16 cellular contexts compared by ENCODE assay signal in the genomic region with DNA sequence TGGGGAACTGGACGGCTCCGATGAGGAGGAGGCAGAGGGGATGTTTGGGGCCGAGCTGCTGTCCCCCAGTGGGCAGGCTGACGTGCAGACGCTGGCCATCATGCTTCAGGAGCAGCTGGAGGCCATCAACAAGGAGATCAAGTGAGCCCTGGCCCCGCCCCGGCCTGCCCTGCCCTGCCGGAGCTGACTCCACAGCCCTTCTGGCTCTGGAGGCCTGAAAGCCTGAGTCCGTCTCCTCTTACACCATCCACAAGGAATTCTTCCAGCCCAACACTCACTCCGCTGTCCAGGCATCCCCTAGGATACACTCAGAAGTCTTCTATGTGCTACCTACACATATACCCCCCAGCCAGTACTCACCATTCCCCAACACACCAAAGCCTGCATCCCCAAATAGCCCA. TPM values are rescaled to one million over a fixed set of nuclear protein-coding genes. Genes with fewer than 3 reads are reported as not detected.
A peak's percentile ranks its signal among the peaks of the same experiment; 100 is the strongest.
DNase-seq lines count a peak whose midpoint lies in the region; ATAC-seq and TF ChIP-seq lines count a peak whose summit lies in the region.
"Had no signal": no experiment of that assay in that cellular context is flagged by ENCODE, and none has a peak within 500 bp of the region (broad histone marks: within the 10 kb centered on the region; RNA-seq: fewer than 3 reads in every experiment).

No MANE protein-coding gene starts in this region.

- peak overlapping the region; percentile 30 to 61 for H3K27ac ChIP-seq in esophagus (ENCODE audit: low read depth in 2 of 2, low read length in 1 of 2)
- H3K27ac ChIP-seq in gastrocnemius medialis = peak overlapping the region in 1 of 4 donors; percentile 31
- H3K27ac ChIP-seq: neural progenitor cell, vagina had no signal

- in situ Hi-C loops in gastrocnemius medialis (cut with MboI; ENCODE audit: low sequenced_read_pairs in 4 of 4) = no loop called here

- WGBS in esophagus, 2 donors = 66 to 76% methylated on average over 10 of the region's 10 CpGs

- H3K4me1 Mint-ChIP-seq in activated CD4-positive, alpha-beta T cell treated with anti-CD3 and anti-CD28 coated beads, Interleukin-2, amount 10 ng/mL, durations not matched to agents 7 days and 5 days = peaks cover 18% of the 10 kb centered on the region
- H3K4me1 Mint-ChIP-seq: neural progenitor cell had no signal

- intact Hi-C loops in gastrocnemius medialis (cut with DNase I; ENCODE audit: low total_unique reads) = no loop called here

- H3K9me3 Mint-ChIP-seq in activated CD4-positive, alpha-beta T cell treated with anti-CD3 and anti-CD28 coated beads, Interleukin-2, amount 10 ng/mL, durations not matched to agents 7 days and 5 days = no peaks in the 10 kb centered on the region
- H3K9me3 Mint-ChIP-seq: neural progenitor cell; T-helper 1 cell treated with Interleukin-12 subunit alpha and Interleukin-12 subunit beta and Interleukin-4 antibody, amounts not matched to agents 30 μg/mL and 1 μg/mL, for 36 hours had no signal

- H3K27me3 Mint-ChIP-seq in activated CD4-positive, alpha-beta T cell treated with anti-CD3 and anti-CD28 coated beads, Interleukin-2, amount 10 ng/mL, durations not matched to agents 7 days and 5 days = peaks cover 1% of the 10 kb centered on the region

- ATAC-seq in gastrocnemius medialis (peak; percentile 39 to 40), HG03097 (IDR thresholded peaks at IDR 0.05; ENCODE audit: low FRiP score, unreplicated experiment) (no peak)

- TF ChIP-seq POLR2A in gastrocnemius medialis (IDR thresholded peaks at IDR 0.05) = no peak

- H3K36me3 Mint-ChIP-seq in activated CD4-positive, alpha-beta T cell treated with anti-CD3 and anti-CD28 coated beads, Interleukin-2, amount 10 ng/mL, durations not matched to agents 7 days and 5 days (ENCODE audit: low read depth) = peaks cover 1% of the 10 kb centered on the region

- CTCF ChIA-PET in activated CD4-positive, alpha-beta T cell treated with anti-CD3 and anti-CD28 coated beads, Interleukin-2, amount 10 ng/mL, durations not matched to agents 7 days and 5 days (lab: Charles Lee) = interaction anchor here (1.0 to 2.2 kb wide), 3 partner anchors 9 to 22 kb away, joined by 3 to 7 read pairs (median 5); partner anchors contain the start of gene LIN7B

- H3K9me3 ChIP-seq in esophagus (ENCODE audit: control insufficient read depth in 2 of 2, insufficient read depth in 1 of 2, low read depth in 1 of 2, low read length in 1 of 2) (no peaks in the 10 kb centered on the region), gastrocnemius medialis (no peaks in the 10 kb centered on the region)
- H3K9me3 ChIP-seq: vagina had no signal

- no peak overlapping the region for H3K4me3 ChIP-seq in esophagus (ENCODE audit: low read depth in 1 of 2, low read length in 2 of 2)
- peak overlapping the region in 1 of 4 donors; percentile 1 for H3K4me3 ChIP-seq in gastrocnemius medialis
- H3K4me3 ChIP-seq: neural progenitor cell, vagina had no signal

- POLR2A ChIA-PET in activated CD4-positive, alpha-beta T cell treated with anti-CD3 and anti-CD28 coated beads, Interleukin-2, amount 10 ng/mL, durations not matched to agents 7 days and 5 days (lab: Charles Lee) = no interaction called here

- H3K27ac Mint-ChIP-seq in activated CD4-positive, alpha-beta T cell treated with anti-CD3 and anti-CD28 coated beads, Interleukin-2, amount 10 ng/mL, durations not matched to agents 7 days and 5 days = no peak overlapping the region
- H3K27ac Mint-ChIP-seq: neural progenitor cell; T-helper 1 cell treated with Interleukin-12 subunit alpha and Interleukin-12 subunit beta and Interleukin-4 antibody, amounts not matched to agents 30 μg/mL and 1 μg/mL, for 36 hours had no signal

- H3K4me3 Mint-ChIP-seq in activated CD4-positive, alpha-beta T cell treated with anti-CD3 and anti-CD28 coated beads, Interleukin-2, amount 10 ng/mL, durations not matched to agents 7 days and 5 days = no peak overlapping the region
- H3K4me3 Mint-ChIP-seq: neural progenitor cell; T-helper 1 cell treated with Interleukin-12 subunit alpha and Interleukin-12 subunit beta and Interleukin-4 antibody, amounts not matched to agents 30 μg/mL and 1 μg/mL, for 36 hours had no signal

- H3K4me1 ChIP-seq in esophagus (ENCODE audit: control insufficient read depth in 2 of 2, insufficient read depth in 2 of 2, low read length in 1 of 2) = peaks cover 4 to 7% of the 10 kb centered on the region in 2 donors
- peaks cover 8 to 25% of the 10 kb centered on the region in 2 donors for H3K4me1 ChIP-seq in gastrocnemius medialis
- H3K4me1 ChIP-seq: Caco-2, neural progenitor cell had no signal

- H3K36me3 ChIP-seq in esophagus (ENCODE audit: control insufficient read depth in 2 of 2, insufficient read depth in 2 of 2, low read length in 1 of 2) (no peaks in the 10 kb centered on the region), gastrocnemius medialis (no peaks in the 10 kb centered on the region)
- H3K36me3 ChIP-seq: neural progenitor cell, vagina had no signal

- DNase-seq in GM04503 (ENCODE audit: low read depth) (peak; percentile 42), hepatic stellate cell (ENCODE audit: low spot score) (peak; percentile 72), gastrocnemius medialis (no peak), HK-2 (ENCODE audit: unreplicated experiment) (no peak)
- DNase-seq in activated CD4-positive, alpha-beta T cell treated with anti-CD3 and anti-CD28 coated beads, Interleukin-2, amount 10 ng/mL, durations not matched to agents 7 days and 5 days = no peak
- no peak for DNase-seq in activated CD8-positive, alpha-beta memory T cell treated with anti-CD3 and anti-CD28 coated beads for 24 hours
- DNase-seq: NCI-H187 treated with DMSO at 0.1 percent for 48 hours, NCI-H446 had no signal

- H3K27me3 ChIP-seq in esophagus (ENCODE audit: control insufficient read depth in 1 of 2, insufficient read depth in 2 of 2, low read length in 2 of 2) (no peaks in the 10 kb centered on the region), gastrocnemius medialis (peaks cover 0 to 12% (median 12%) of the 10 kb centered on the region in 3 donors)
- H3K27me3 ChIP-seq: neural progenitor cell, vagina had no signal

- TF ChIP-seq CTCF in gastrocnemius medialis (IDR thresholded peaks at IDR 0.05 in 4 of 5, conservative IDR thresholded peaks at IDR 0.05 in 1 of 5) = no peak

RNA-seq across cellular contexts. Expression of gene PPFIA3, which starts 17.4 kb away (rescaled TPM):
- polyA plus RNA-seq in esophagus = 10 to 100 TPM; 15.2 to 28.6 TPM
- total RNA-seq in gastrocnemius medialis = 1 to 10 TPM; 1.9 to 4.1 (median 3.0) TPM
- 1 to 10 TPM; 1.6 TPM for total RNA-seq in activated CD4-positive, alpha-beta T cell treated with anti-CD3 and anti-CD28 coated beads, Interleukin-2, amount 10 ng/mL, durations not matched to agents 7 days and 5 days

RNA-seq across cellular contexts. Expression of gene C19orf73, which starts 17.8 kb away (rescaled TPM):
- polyA plus RNA-seq in esophagus = 1 to 10 TPM; 2.3 to 5.4 TPM
- 10 to 100 TPM in 1 of 4 donors, 1 to 10 TPM in 3; 1.3 to 11.7 (median 3.5) TPM for total RNA-seq in gastrocnemius medialis
- 1 to 10 TPM; 1.0 to 1.3 TPM for total RNA-seq in activated CD4-positive, alpha-beta T cell treated with anti-CD3 and anti-CD28 coated beads, Interleukin-2, amount 10 ng/mL, durations not matched to agents 7 days and 5 days
- total RNA-seq: vagina had no signal

RNA-seq across cellular contexts. Expression of gene HRC, which starts 18.4 kb away (rescaled TPM):
- polyA plus RNA-seq in esophagus = under 1 TPM; 0.39 to 0.65 TPM
- 100 to 1,000 TPM; 190 to 537 (median 300) TPM for total RNA-seq in gastrocnemius medialis
- not detected for total RNA-seq in activated CD4-positive, alpha-beta T cell treated with anti-CD3 and anti-CD28 coated beads, Interleukin-2, amount 10 ng/mL, durations not matched to agents 7 days and 5 days
- total RNA-seq: Caco-2, renal cortical epithelial cell had no signal
- polyA plus RNA-seq: AG04450 had no signal

RNA-seq across cellular contexts. Expression of gene TRPM4, which starts 20.8 kb away (rescaled TPM):
- polyA plus RNA-seq in esophagus = 10 to 100 TPM; 11.4 to 43.7 TPM
- 10 to 100 TPM; 10.4 to 11.5 (median 11.3) TPM for total RNA-seq in gastrocnemius medialis
- total RNA-seq in activated CD4-positive, alpha-beta T cell treated with anti-CD3 and anti-CD28 coated beads, Interleukin-2, amount 10 ng/mL, durations not matched to agents 7 days and 5 days = under 1 TPM; 0.25 to 0.33 TPM

RNA-seq across cellular contexts. Expression of gene LIN7B, which starts 22.6 kb away (rescaled TPM):
- polyA plus RNA-seq in esophagus = 10 to 100 TPM; 13.7 to 18.5 TPM
- 10 to 100 TPM; 25.7 to 97.9 (median 34.0) TPM for total RNA-seq in gastrocnemius medialis
- total RNA-seq in activated CD4-positive, alpha-beta T cell treated with anti-CD3 and anti-CD28 coated beads, Interleukin-2, amount 10 ng/mL, durations not matched to agents 7 days and 5 days = 1 to 10 TPM; 5.6 TPM

Comparison
In these comparisons a context has a peak if more than half of its experiments do, and no peak if none do; other contexts are left out.
1. DNase-seq: peak in GM04503 (single experiment) and hepatic stellate cell (single experiment); none in gastrocnemius medialis (0 of 2), activated CD4-positive, alpha-beta T cell treated with anti-CD3 and anti-CD28 coated beads, Interleukin-2, amount 10 ng/mL, durations not matched to agents 7 days and 5 days (single experiment), activated CD8-positive, alpha-beta memory T cell treated with anti-CD3 and anti-CD28 coated beads for 24 hours (single experiment) and HK-2 (single experiment).
2. RNA of gene HRC, which starts 18.4 kb away (total RNA-seq): 190 to 537 TPM in gastrocnemius medialis; not detected in activated CD4-positive, alpha-beta T cell treated with anti-CD3 and anti-CD28 coated beads, Interleukin-2, amount 10 ng/mL, durations not matched to agents 7 days and 5 days; every median in the first group is over 100 times any median in the second.